Comparison of ENCODE assay signal across 9 cellular contexts in the genomic region with DNA sequence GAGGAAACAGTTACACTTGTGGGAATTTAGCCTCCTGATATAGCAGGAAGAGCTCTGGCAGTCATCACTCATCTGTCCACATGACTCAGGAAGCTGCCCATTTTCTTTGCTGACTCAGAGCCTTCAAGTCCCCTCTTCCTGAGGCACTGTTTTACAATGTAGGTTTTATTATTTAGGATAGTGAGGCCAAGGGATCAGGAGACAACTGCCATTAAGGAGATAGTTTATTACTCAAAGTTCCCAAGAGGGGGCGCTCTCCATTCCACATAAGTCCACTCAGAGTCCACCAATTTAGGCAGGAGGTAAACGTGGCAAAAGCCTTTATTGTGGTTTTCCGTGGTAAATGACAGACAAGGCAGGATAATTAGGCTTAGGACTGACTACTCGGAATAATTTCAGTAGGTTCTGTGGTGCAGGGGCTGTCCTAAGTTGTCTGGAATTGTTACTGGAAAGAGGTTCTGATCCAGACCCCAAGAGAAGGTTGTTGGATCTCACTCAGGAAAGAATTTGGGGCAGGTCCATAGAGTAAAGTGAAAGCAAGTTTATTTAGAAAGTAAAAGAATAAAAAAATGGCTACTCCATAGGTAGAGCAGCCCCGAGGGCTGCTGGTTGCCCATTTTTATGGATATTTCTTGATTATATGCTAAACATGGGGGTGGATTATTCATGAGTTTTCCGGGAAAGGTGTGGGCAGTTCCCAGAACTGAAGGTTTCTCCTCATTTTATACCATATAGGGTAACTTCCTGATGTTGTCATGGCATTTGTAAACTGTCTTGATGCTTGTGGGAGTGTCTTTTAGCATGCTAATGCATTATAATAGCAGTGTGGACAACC.
DNase-seq lines count a peak whose midpoint lies in the region; ATAC-seq and TF ChIP-seq lines count a peak whose summit lies in the region.
"Had no signal": no experiment of that assay in that cellular context is flagged by ENCODE, and none has a peak within 500 bp of the region (broad histone marks: within the 10 kb centered on the region; RNA-seq: fewer than 3 reads in every experiment).

No MANE protein-coding gene starts in this region.

- H3K27me3 ChIP-seq in KMS-11 (ENCODE audit: insufficient read depth, low read depth), result no peaks in the 10 kb centered on the region

- H4K20me1 ChIP-seq in KMS-11 (ENCODE audit: insufficient read depth), result no peaks in the 10 kb centered on the region

- DNase-seq in EL (peak; percentile 27), astrocyte of the hippocampus (ENCODE audit: low read depth, low spot score) (peak; percentile 11), kidney tubule cell (ENCODE audit: low spot score) (peak; percentile 75), NCI-H146 (lab: John Stamatoyannopoulos, UW) (no peak)
- DNase-seq: right cardiac atrium had no signal

- no peak overlapping the region for H3K27ac ChIP-seq in KMS-11

- H3K4me3 ChIP-seq in KMS-11 (IDR thresholded peaks at IDR 0.05; ENCODE audit: insufficient read depth, low read depth, low read length), result no peak overlapping the region

- no peak overlapping the region for H3K9ac ChIP-seq in KMS-11

- no peak overlapping the region for H2AFZ ChIP-seq in KMS-11 (ENCODE audit: low read depth)

- TF ChIP-seq CTCF in KMS-11 (conservative IDR thresholded peaks at IDR 0.05; ENCODE audit: low read depth, low read length), result 0 out of 2 replicates have a peak, but pooled peaks have one; percentile 18

- ATAC-seq in GM21360 (IDR thresholded peaks at IDR 0.05; ENCODE audit: unreplicated experiment), result no peak
- no peak for ATAC-seq in HG03045 (IDR thresholded peaks at IDR 0.05; ENCODE audit: unreplicated experiment)
- no peak for ATAC-seq in HG03457 (IDR thresholded peaks at IDR 0.05; ENCODE audit: unreplicated experiment)

- H3K4me2 ChIP-seq in KMS-11, result no peak overlapping the region

- H3K4me1 ChIP-seq in KMS-11 (ENCODE audit: low read depth, poor library complexity, severe bottlenecking), result no peaks in the 10 kb centered on the region

- H3K36me3 ChIP-seq in KMS-11 (ENCODE audit: insufficient read depth), result no peaks in the 10 kb centered on the region

- no peaks in the 10 kb centered on the region for H3K79me2 ChIP-seq in KMS-11 (ENCODE audit: insufficient read depth, low read depth)
